12 cellular contexts compared by ENCODE assay signal in genomic region chr1:9842781-9843575, GRCh38. TPM values are rescaled to one million over a fixed set of nuclear protein-coding genes. Genes with fewer than 3 reads are reported as not detected.
DNase-seq lines count a peak whose midpoint lies in the region; TF ChIP-seq lines count a peak whose summit lies in the region.
"Had no signal": no experiment of that assay in that cellular context is flagged by ENCODE, and none has a peak within 500 bp of the region (broad histone marks: within the 10 kb centered on the region; RNA-seq: fewer than 3 reads in every experiment).

No MANE protein-coding gene starts in this region.

- no peaks in the 10 kb centered on the region for H3K9me3 Mint-ChIP-seq in Calu3 (ENCODE audit: low read depth, unreplicated experiment)
- H3K9me3 Mint-ChIP-seq: naive thymus-derived CD4-positive, alpha-beta T cell had no signal

- peaks cover 0 to 46% (median 35%) of the 10 kb centered on the region in 10 experiments; a peak in 16 of 20 replicates for H3K4me1 ChIP-seq in BLaER1 treated with 17β-estradiol and CSF1 and Interleukin-3, amounts not matched to agents 10 nM and 100 nM
- H3K4me1 ChIP-seq: BE2C had no signal

- no peaks in the 10 kb centered on the region for H3K27me3 ChIP-seq in BLaER1 treated with 17β-estradiol and CSF1 and Interleukin-3, amounts not matched to agents 10 nM and 100 nM
- H3K27me3 ChIP-seq: BE2C had no signal

- peak overlapping the region in 8 of 11 experiments; percentile 30 to 61 (median 54); a peak in 15 of 22 replicates for H3K4me2 ChIP-seq in BLaER1 treated with 17β-estradiol and CSF1 and Interleukin-3, amounts not matched to agents 10 nM and 100 nM

- H3K36me3 Mint-ChIP-seq in Calu3 (ENCODE audit: insufficient read depth, unreplicated experiment), result no peaks in the 10 kb centered on the region
- H3K36me3 Mint-ChIP-seq: naive thymus-derived CD4-positive, alpha-beta T cell had no signal

- no TSS peak for BruUV-seq in Calu3 (replicated peaks; lab: Mats Ljungman, UMichigan)

- intact Hi-C loops in Calu3 (cut with micrococcal nuclease; ENCODE audit: unreplicated experiment), result no loop called here

- H3K27ac ChIP-seq in BLaER1 treated with 17β-estradiol and CSF1 and Interleukin-3, amounts not matched to agents 10 nM and 100 nM, result no peak overlapping the region

- no peaks in the 10 kb centered on the region for H3K36me3 ChIP-seq in BLaER1 treated with 17β-estradiol and CSF1 and Interleukin-3, amounts not matched to agents 10 nM and 100 nM
- H3K36me3 ChIP-seq: BE2C had no signal

- peak; percentile 76 for DNase-seq in NCI-H1694 (lab: John Stamatoyannopoulos, UW)
- DNase-seq in astrocyte of the hippocampus (ENCODE audit: low read depth, low spot score), result peak; percentile 72
- DNase-seq in iPS-NIHi11 (ENCODE audit: low spot score), result peak; percentile 24
- no peak for DNase-seq in globus pallidus (ENCODE audit: low spot score)
- DNase-seq in stimulated activated CD4-positive, alpha-beta T cell treated with anti-CD3 and anti-CD28 coated beads, Interleukin-1b, Interleukin-23, amount 100 ng/mL, for 48 hours, result no peak
- DNase-seq in AG08395 (ENCODE audit: low spot score), result no peak
- DNase-seq in Calu3, result no peak
- DNase-seq: BE2C; naive thymus-derived CD4-positive, alpha-beta T cell; stimulated activated naive CD4-positive, alpha-beta T cell treated with Interleukin-2 at 50 U/mL for 16 hours; T-helper 1 cell had no signal

- no peaks in the 10 kb centered on the region for H3K9me3 ChIP-seq in BLaER1 treated with 17β-estradiol and CSF1 and Interleukin-3, amounts not matched to agents 10 nM and 100 nM (replicated peaks in 1 of 11)
- H3K9me3 ChIP-seq: BE2C had no signal

- CTCF ChIA-PET in Calu3 (lab: Charles Lee), result no interaction called here

- no peak overlapping the region for H3K4me3 Mint-ChIP-seq in Calu3 (ENCODE audit: low read depth, unreplicated experiment)
- H3K4me3 Mint-ChIP-seq: naive thymus-derived CD4-positive, alpha-beta T cell had no signal

- peaks cover 0 to 9% (median 0%) of the 10 kb centered on the region in 11 experiments; a peak in 1 of 22 replicates for H4K20me1 ChIP-seq in BLaER1 treated with 17β-estradiol and CSF1 and Interleukin-3, amounts not matched to agents 10 nM and 100 nM

- no peaks in the 10 kb centered on the region for H3K4me1 Mint-ChIP-seq in Calu3 (ENCODE audit: low read depth, unreplicated experiment)

- no peak for TF ChIP-seq CTCF in Calu3 (IDR thresholded peaks at IDR 0.05; ENCODE audit: unreplicated experiment)

- no peak overlapping the region for H3K4me3 ChIP-seq in BLaER1 treated with 17β-estradiol and CSF1 and Interleukin-3, amounts not matched to agents 10 nM and 100 nM

- peak overlapping the region in 2 of 11 experiments; percentile 0 to 18; a peak in 1 of 22 replicates for H3K9ac ChIP-seq in BLaER1 treated with 17β-estradiol and CSF1 and Interleukin-3, amounts not matched to agents 10 nM and 100 nM

- no peaks in the 10 kb centered on the region for H3K27me3 Mint-ChIP-seq in Calu3 (ENCODE audit: unreplicated experiment)

- no peak overlapping the region for H3K27ac Mint-ChIP-seq in Calu3 (ENCODE audit: unreplicated experiment)
- H3K27ac Mint-ChIP-seq: naive thymus-derived CD4-positive, alpha-beta T cell had no signal

RNA-seq across cellular contexts. Expression of gene CLSTN1, which starts 19.2 kb away (rescaled TPM):
- 93.2 and 99.3 TPM in 2 replicates for total RNA-seq in Calu3 (2022)

Comparison
In these comparisons a context has a peak if more than half of its experiments do, and no peak if none do; other contexts are left out.
1. DNase-seq: peak in NCI-H1694 (single experiment), astrocyte of the hippocampus (single experiment) and iPS-NIHi11 (single experiment); none in globus pallidus (single experiment), stimulated activated CD4-positive, alpha-beta T cell treated with anti-CD3 and anti-CD28 coated beads, Interleukin-1b, Interleukin-23, amount 100 ng/mL, for 48 hours (single experiment), AG08395 (single experiment) and Calu3 (single experiment).